Comparison of ENCODE assay signal across 24 cellular contexts in the genomic region with DNA sequence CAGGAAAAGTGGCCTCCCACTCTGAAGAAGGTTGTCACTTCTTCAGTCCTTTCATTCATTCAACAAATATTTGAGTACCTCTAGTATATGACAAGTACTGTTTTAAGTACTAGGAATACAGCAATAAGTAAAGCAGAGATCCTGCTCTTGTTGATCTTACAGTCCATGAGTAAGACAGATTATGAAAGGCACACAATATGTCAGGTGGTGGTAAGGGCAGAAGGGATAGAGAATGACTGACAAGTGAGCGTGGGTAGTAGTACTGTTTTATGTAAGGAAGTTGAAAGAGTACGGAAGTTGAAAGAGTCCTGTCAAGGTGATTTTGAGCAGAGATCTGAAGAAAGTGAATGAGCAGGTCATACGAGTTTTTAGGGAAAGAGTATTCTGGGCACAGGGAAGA.
"Had no signal": no experiment of that assay in that cellular context is flagged by ENCODE, and none has a peak within 500 bp of the region (broad histone marks: within the 10 kb centered on the region; RNA-seq: fewer than 3 reads in every experiment).

No MANE protein-coding gene starts in this region.

- H3K4me3 Mint-ChIP-seq: activated B cell treated with CpG ODN at 0.5 μM for 24 hours; activated T-cell treated with anti-CD3 and anti-CD28 coated beads, Interleukin-2, amount 50 U/mL, for 24 hours; central memory CD8-positive, alpha-beta T cell; dendritic cell treated with granulocyte-macrophage colony-stimulating factor and Interleukin-4, amounts not matched to agents 40 ng/mL and 50 ng/mL, for 4 days; endodermal cell; memory B cell; naive thymus-derived CD4-positive, alpha-beta T cell; stimulated activated naive CD8-positive, alpha-beta T cell treated with anti-CD3 and anti-CD28 coated beads, Interleukin-15, Interleukin-2, amounts not matched to agents 100 ng/mL and 50 ng/mL, for 24 hours had no signal

- H3K9me3 ChIP-seq: esophagus squamous epithelium, ovary, right lobe of liver, thoracic aorta had no signal

- H3K27me3 ChIP-seq: esophagus squamous epithelium, ovary, right lobe of liver had no signal

- H3K27ac Mint-ChIP-seq: activated B cell treated with CpG ODN at 0.5 μM for 24 hours; activated T-cell treated with anti-CD3 and anti-CD28 coated beads, Interleukin-2, amount 50 U/mL, for 24 hours; dendritic cell treated with granulocyte-macrophage colony-stimulating factor and Interleukin-4, amounts not matched to agents 40 ng/mL and 50 ng/mL, for 4 days; endodermal cell; memory B cell; naive thymus-derived CD4-positive, alpha-beta T cell; progenitor cell of endocrine pancreas; stimulated activated naive CD8-positive, alpha-beta T cell treated with anti-CD3 and anti-CD28 coated beads, Interleukin-15, Interleukin-2, amounts not matched to agents 100 ng/mL and 50 ng/mL, for 24 hours had no signal

- H3K9me3 Mint-ChIP-seq: activated B cell treated with CpG ODN at 0.5 μM for 24 hours; activated T-cell treated with anti-CD3 and anti-CD28 coated beads, Interleukin-2, amount 50 U/mL, for 24 hours; central memory CD8-positive, alpha-beta T cell; dendritic cell treated with granulocyte-macrophage colony-stimulating factor and Interleukin-4, amounts not matched to agents 40 ng/mL and 50 ng/mL, for 4 days; endodermal cell; memory B cell; stimulated activated naive CD8-positive, alpha-beta T cell treated with anti-CD3 and anti-CD28 coated beads, Interleukin-15, Interleukin-2, amounts not matched to agents 100 ng/mL and 50 ng/mL, for 24 hours had no signal

- DNase-seq: activated B cell treated with CpG ODN at 0.5 μM for 24 hours; activated CD4-positive, alpha-beta T cell treated with anti-CD3 and anti-CD28 coated beads, Interleukin-2, amount 50 U/mL, for 4 hours; activated CD8-positive, alpha-beta memory T cell treated with anti-CD3 and anti-CD28 coated beads, Interleukin-2, amount 50 U/mL, for 4 hours; activated effector memory CD4-positive, alpha-beta T cell treated with Interleukin-2 at 50 U/mL for 16 hours; activated naive CD4-positive, alpha-beta T cell treated with Interleukin-2 at 50 U/mL for 16 hours; activated T-cell treated with anti-CD3 and anti-CD28 coated beads, Interleukin-2, amount 50 U/mL, for 24 hours; amygdala; endodermal cell; esophagus squamous epithelium; foreskin melanocyte; islet precursor cell; midbrain; naive thymus-derived CD4-positive, alpha-beta T cell; ovary; right lobe of liver; stimulated activated CD4-positive, alpha-beta T cell treated with anti-CD3 and anti-CD28 coated beads, Interleukin-12 subunit alpha, Interleukin-12 subunit beta, amount 100 ng/mL, for 4 hours; stimulated activated CD4-positive, alpha-beta T cell treated with anti-CD3 and anti-CD28 coated beads, Interleukin-4, amount 100 ng/mL, for 1 hour; T-helper 2 cell had no signal

- H3K27ac ChIP-seq: esophagus squamous epithelium, ovary, right lobe of liver, thoracic aorta had no signal

- H3K27me3 Mint-ChIP-seq: activated B cell treated with CpG ODN at 0.5 μM for 24 hours; activated T-cell treated with anti-CD3 and anti-CD28 coated beads, Interleukin-2, amount 50 U/mL, for 24 hours; central memory CD8-positive, alpha-beta T cell; dendritic cell treated with granulocyte-macrophage colony-stimulating factor and Interleukin-4, amounts not matched to agents 40 ng/mL and 50 ng/mL, for 4 days; memory B cell; naive thymus-derived CD4-positive, alpha-beta T cell; progenitor cell of endocrine pancreas; stimulated activated naive CD8-positive, alpha-beta T cell treated with anti-CD3 and anti-CD28 coated beads, Interleukin-15, Interleukin-2, amounts not matched to agents 100 ng/mL and 50 ng/mL, for 24 hours had no signal

- ATAC-seq: naive thymus-derived CD4-positive, alpha-beta T cell; right lobe of liver had no signal

- H3K4me1 Mint-ChIP-seq: activated B cell treated with CpG ODN at 0.5 μM for 24 hours; central memory CD8-positive, alpha-beta T cell; endodermal cell; memory B cell; naive thymus-derived CD4-positive, alpha-beta T cell had no signal

- H3K4me3 ChIP-seq: esophagus squamous epithelium, ovary, right lobe of liver, thoracic aorta had no signal

- H3K4me1 ChIP-seq: right lobe of liver had no signal

- H3K36me3 ChIP-seq: ovary had no signal
